In the genomic region with DNA sequence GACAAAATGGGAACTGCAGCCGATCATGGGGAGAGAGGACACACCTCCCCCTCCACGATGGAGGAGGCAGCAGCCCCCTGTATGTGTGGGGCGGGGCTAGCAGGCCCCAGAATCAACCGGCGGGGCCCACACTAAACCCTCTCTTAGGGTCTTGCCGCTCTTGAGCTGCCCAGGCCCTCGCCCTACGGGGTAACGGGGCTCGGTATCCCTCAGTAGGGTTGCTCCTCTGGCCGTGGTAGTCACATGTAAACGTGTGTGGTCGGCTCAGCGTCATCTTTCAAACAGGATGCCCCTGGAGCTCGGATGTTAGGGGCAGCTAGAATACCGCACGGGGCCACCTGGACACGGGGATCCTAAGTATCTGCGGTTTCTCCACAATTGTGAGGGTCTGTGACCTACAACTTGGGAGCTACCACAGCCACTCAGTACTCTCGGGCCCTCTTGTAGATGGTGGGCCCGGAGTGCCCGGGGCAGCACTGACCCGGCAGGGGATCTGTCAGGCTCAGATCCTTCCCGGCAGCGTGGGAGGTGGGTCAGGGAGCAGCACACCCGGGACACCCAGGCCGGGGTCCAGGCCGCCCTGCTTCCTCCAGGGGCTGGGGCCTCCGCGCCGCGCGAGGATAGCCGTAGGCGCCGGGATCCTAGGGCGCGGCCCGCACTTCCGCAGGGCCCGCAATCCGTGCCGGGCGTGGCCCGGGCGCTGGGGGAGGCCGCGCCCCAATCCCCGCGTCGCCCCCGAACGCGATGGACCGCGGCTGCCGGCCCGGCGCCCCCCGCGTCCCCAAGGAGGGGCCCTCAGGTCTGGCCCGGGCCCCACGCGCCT, we compare ENCODE assay signal across 9 cellular contexts. TPM values are rescaled to one million over a fixed set of nuclear protein-coding genes. Genes with fewer than 3 reads are reported as not detected.
DNase-seq lines count a peak whose midpoint lies in the region; ATAC-seq, FAIRE-seq and TF ChIP-seq lines count a peak whose summit lies in the region.
"Had no signal": no experiment of that assay in that cellular context is flagged by ENCODE, and none has a peak within 500 bp of the region (broad histone marks: within the 10 kb centered on the region; RNA-seq: fewer than 3 reads in every experiment).

No MANE protein-coding gene starts in this region.

- H2AFZ ChIP-seq in mammary epithelial cell (ENCODE audit: low read depth, low read length) = no peak overlapping the region

- H3K4me1 Mint-ChIP-seq in stimulated activated effector memory CD8-positive, alpha-beta T cell treated with anti-CD3 and anti-CD28 coated beads, Interleukin-12 subunit alpha, Interleukin-12 subunit beta, amount 100 ng/mL, for 72 hours = peaks cover 55% of the 10 kb centered on the region

- no peaks in the 10 kb centered on the region for H3K9me3 ChIP-seq in SJCRH30 (replicated peaks)
- no peaks in the 10 kb centered on the region for H3K9me3 ChIP-seq in mammary epithelial cell (replicated peaks; ENCODE audit: insufficient read depth, low read length)

- H3K36me3 ChIP-seq in SJCRH30 (peaks cover 22% of the 10 kb centered on the region), mammary epithelial cell (ENCODE audit: insufficient read depth, low read length) (peaks cover 5% of the 10 kb centered on the region)

- H3K4me3 ChIP-seq in SJCRH30 = peak overlapping the region; percentile 83
- H3K4me3 ChIP-seq in mammary epithelial cell (replicated peaks in 1 of 3; ENCODE audit: insufficient read depth in 1 of 3, low read depth in 2 of 3, low read length in 3 of 3) = peak overlapping the region; percentile 75 to 93 (median 88)

- no peak for TF ChIP-seq CTCF in mammary epithelial cell (conservative IDR thresholded peaks at IDR 0.05 in 1 of 2, IDR thresholded peaks at IDR 0.05 in 1 of 2; ENCODE audit: extremely low read depth in 1 of 2, insufficient read depth in 1 of 2, low read depth in 1 of 2, low read length in 2 of 2)

- no peaks in the 10 kb centered on the region for H3K27me3 ChIP-seq in SJCRH30
- H3K27me3 ChIP-seq in mammary epithelial cell (ENCODE audit: insufficient read depth, low read length) = no peaks in the 10 kb centered on the region

- peak overlapping the region; percentile 54 for H3K27ac ChIP-seq in SJCRH30
- peak overlapping the region; percentile 80 for H3K27ac ChIP-seq in mammary epithelial cell (ENCODE audit: insufficient read depth, low read depth, low read length)

- peaks cover 48% of the 10 kb centered on the region for H3K79me2 ChIP-seq in mammary epithelial cell (ENCODE audit: insufficient read depth, low read length)

- H3K9ac ChIP-seq in mammary epithelial cell (ENCODE audit: insufficient read depth, low read length) = peak overlapping the region; percentile 78

- FAIRE-seq in frontal cortex (lab: Jason Lieb, UNC) = no peak
- FAIRE-seq: A204.1 had no signal

- in situ Hi-C loops in mammary epithelial cell (cut with MboI; ENCODE audit: low sequenced_read_pairs in 2 of 2) = no loop called here

- peak overlapping the region; percentile 96 for H3K27ac Mint-ChIP-seq in stimulated activated effector memory CD8-positive, alpha-beta T cell treated with anti-CD3 and anti-CD28 coated beads, Interleukin-12 subunit alpha, Interleukin-12 subunit beta, amount 100 ng/mL, for 72 hours

- WGBS in mammary epithelial cell (ENCODE audit: low coverage, missing lambda C conversion rate) = 4% methylated on average over 16 of the region's 64 CpGs

- H3K4me2 ChIP-seq in mammary epithelial cell (ENCODE audit: insufficient read depth, low read depth, low read length) = peak overlapping the region; percentile 98

- DNase-seq in DMS 273 (lab: John Stamatoyannopoulos, UW; ENCODE audit: unreplicated experiment) (peak; percentile 75), DMS 273 treated with DMSO at 0.1 percent for 48 hours (lab: John Stamatoyannopoulos, UW) (no peak), SJCRH30 (peak; percentile 62 to 69), mammary epithelial cell (peak; percentile 57), left colon (peak; percentile 49 to 67), frontal cortex (ENCODE audit: low spot score in 2 of 2) (no peak)
- peak; percentile 27 to 78 for DNase-seq in stimulated activated effector memory CD8-positive, alpha-beta T cell treated with anti-CD3 and anti-CD28 coated beads, Interleukin-12 subunit alpha, Interleukin-12 subunit beta, amount 100 ng/mL, for 72 hours (ENCODE audit: low spot score in 2 of 2)

- H3K9me3 Mint-ChIP-seq in stimulated activated effector memory CD8-positive, alpha-beta T cell treated with anti-CD3 and anti-CD28 coated beads, Interleukin-12 subunit alpha, Interleukin-12 subunit beta, amount 100 ng/mL, for 72 hours = no peaks in the 10 kb centered on the region

- ATAC-seq in HG02870 (IDR thresholded peaks at IDR 0.05; ENCODE audit: unreplicated experiment) (peak; percentile 4), left colon (peak; percentile 22)
- peak; percentile 49 for ATAC-seq in stimulated activated effector memory CD8-positive, alpha-beta T cell treated with anti-CD3 and anti-CD28 coated beads, Interleukin-12 subunit alpha, Interleukin-12 subunit beta, amount 100 ng/mL, for 72 hours

- peak overlapping the region; percentile 84 for H3K4me3 Mint-ChIP-seq in stimulated activated effector memory CD8-positive, alpha-beta T cell treated with anti-CD3 and anti-CD28 coated beads, Interleukin-12 subunit alpha, Interleukin-12 subunit beta, amount 100 ng/mL, for 72 hours

- BruUV-seq in mammary epithelial cell (replicated peaks; lab: Mats Ljungman, UMichigan) = no TSS peak

- peaks cover 7% of the 10 kb centered on the region for H3K4me1 ChIP-seq in SJCRH30
- H3K4me1 ChIP-seq in mammary epithelial cell (ENCODE audit: insufficient read depth, low read length) = peaks cover 33% of the 10 kb centered on the region

- dilution Hi-C loops in mammary epithelial cell (cut with HindIII; ENCODE audit: low sequenced_read_pairs) = no loop called here

- peaks cover 5% of the 10 kb centered on the region for H4K20me1 ChIP-seq in mammary epithelial cell (ENCODE audit: insufficient read depth, low read length)

- intact Hi-C loops in mammary epithelial cell (cut with micrococcal nuclease) = loop anchor here (2.0 to 5.0 kb wide), 2 partner anchors 46 to 152 kb away; partner anchors contain the start of genes CENPX and LRRC45
- intact Hi-C loops in left colon (cut with DNase I, micrococcal nuclease) = no loop called here

- H3K36me3 Mint-ChIP-seq in stimulated activated effector memory CD8-positive, alpha-beta T cell treated with anti-CD3 and anti-CD28 coated beads, Interleukin-12 subunit alpha, Interleukin-12 subunit beta, amount 100 ng/mL, for 72 hours = peaks cover 78% of the 10 kb centered on the region

- CTCF ChIA-PET in mammary epithelial cell (lab: Charles Lee; ENCODE audit: low non-redundant PET) = no interaction called here

RNA-seq across cellular contexts. Expression of gene ARHGDIA, which starts 0.8 kb away (rescaled TPM):
- 201 and 216 TPM in 2 replicates for total RNA-seq in SJCRH30 (2014; rRNA removed; shearing (Covaris generic))
- total RNA-seq in mammary epithelial cell = 100 to 1,000 TPM; 115 to 549 TPM
- 278 TPM for polyA plus RNA-seq in mammary epithelial cell
- 106 TPM for polyA minus RNA-seq in mammary epithelial cell
- 100 to 1,000 TPM; 447 to 500 TPM for total RNA-seq in left colon
- total RNA-seq in frontal cortex = 22.4 TPM

RNA-seq across cellular contexts. Expression of gene P4HB, which starts 10.0 kb away (rescaled TPM):
- total RNA-seq in SJCRH30 (2014; rRNA removed; shearing (Covaris generic)) = 558 and 620 TPM in 2 replicates
- total RNA-seq in mammary epithelial cell (100 to 1,000 TPM; 827 to 995 TPM), left colon (100 to 1,000 TPM; 560 to 669 TPM), frontal cortex (66.0 TPM)
- 57.2 TPM for polyA plus RNA-seq in mammary epithelial cell
- polyA minus RNA-seq in mammary epithelial cell = 772 TPM

RNA-seq across cellular contexts. Expression of gene ALYREF, which starts 21.0 kb away (rescaled TPM):
- total RNA-seq in SJCRH30 (2014; rRNA removed; shearing (Covaris generic)) = 512 and 516 TPM in 2 replicates
- total RNA-seq in mammary epithelial cell = 100 to 1,000 TPM in 1 of 2 donors, 10 to 100 TPM in 1; 51.2 to 106 TPM
- polyA plus RNA-seq in mammary epithelial cell = 72.8 TPM
- 122 TPM for polyA minus RNA-seq in mammary epithelial cell
- total RNA-seq in left colon = 10 to 100 TPM; 43.9 to 69.8 TPM
- 92.1 TPM for total RNA-seq in frontal cortex

RNA-seq across cellular contexts. Expression of gene ANAPC11, which starts 21.2 kb away (rescaled TPM):
- total RNA-seq in SJCRH30 (2014; rRNA removed; shearing (Covaris generic)) = 266 and 312 TPM in 2 replicates
- 100 to 1,000 TPM in 1 of 2 donors, 10 to 100 TPM in 1; 65.3 to 112 TPM for total RNA-seq in mammary epithelial cell
- polyA plus RNA-seq in mammary epithelial cell = 285 TPM
- 68.5 TPM for polyA minus RNA-seq in mammary epithelial cell
- total RNA-seq in left colon = 10 to 100 TPM; 83.6 to 88.6 TPM
- 60.3 TPM for total RNA-seq in frontal cortex

RNA-seq across cellular contexts. Expression of gene NPB, which starts 31.7 kb away (rescaled TPM):
- 3.8 and 4.9 TPM in 2 replicates for total RNA-seq in SJCRH30 (2014; rRNA removed; shearing (Covaris generic))
- total RNA-seq in mammary epithelial cell (not detected), left colon (under 1 TPM in 1 of 2 donors, not detected in 1; 0.11 TPM), frontal cortex (1.2 TPM)
- 0.06 TPM for polyA plus RNA-seq in mammary epithelial cell
- polyA minus RNA-seq in mammary epithelial cell = not detected

Comparison
In these comparisons a context has a peak if more than half of its experiments do, and no peak if none do; other contexts are left out.
1. DNase-seq: peak in DMS 273 (single experiment), SJCRH30 (2 of 2), mammary epithelial cell (single experiment), left colon (2 of 2) and stimulated activated effector memory CD8-positive, alpha-beta T cell treated with anti-CD3 and anti-CD28 coated beads, Interleukin-12 subunit alpha, Interleukin-12 subunit beta, amount 100 ng/mL, for 72 hours (2 of 2); none in DMS 273 treated with DMSO at 0.1 percent for 48 hours (single experiment) and frontal cortex (0 of 2).
2. Peak in every context shown above with its lines, with median percentiles within 50 percentile points of each other: ATAC-seq.